ENCODE assay signal across 29 cellular contexts in the genomic region with DNA sequence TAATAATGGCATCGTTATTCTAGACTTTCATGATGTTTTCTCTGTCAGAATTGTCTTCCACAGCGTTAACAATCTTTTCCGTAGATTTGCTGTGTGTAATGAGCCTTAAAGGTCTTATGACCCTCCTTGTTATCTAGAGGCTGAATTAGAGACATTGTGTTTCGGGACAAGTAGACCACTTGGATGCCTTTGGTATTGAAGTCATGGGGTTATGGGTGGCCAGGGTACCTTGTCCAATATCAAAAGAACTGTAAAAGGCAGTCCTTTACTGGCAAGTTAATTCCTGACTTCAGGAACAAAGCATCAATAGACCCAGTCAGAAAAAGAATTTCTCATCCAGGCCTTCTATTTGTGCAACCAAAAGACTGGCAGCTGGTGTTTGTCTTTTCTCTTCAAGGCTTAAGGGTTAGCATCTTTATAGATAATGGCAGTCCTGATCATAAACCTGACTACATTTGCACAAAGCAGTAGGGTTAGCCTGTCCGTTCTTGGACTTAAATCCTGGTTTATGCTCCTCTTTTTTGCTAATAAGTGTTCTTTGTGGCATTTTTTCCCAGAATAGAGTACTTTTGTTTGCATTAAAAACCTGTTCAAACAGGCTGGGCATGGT. TPM values are rescaled to one million over a fixed set of nuclear protein-coding genes. Genes with fewer than 3 reads are reported as not detected.
DNase-seq lines count a peak whose midpoint lies in the region; ATAC-seq and TF ChIP-seq lines count a peak whose summit lies in the region.
"Had no signal": no experiment of that assay in that cellular context is flagged by ENCODE, and none has a peak within 500 bp of the region (broad histone marks: within the 10 kb centered on the region; RNA-seq: fewer than 3 reads in every experiment).

No MANE protein-coding gene starts in this region.

- no peaks in the 10 kb centered on the region for H3K4me1 ChIP-seq in CD8-positive, alpha-beta T cell (ENCODE audit: insufficient read depth, low read length)
- no peaks in the 10 kb centered on the region for H3K4me1 ChIP-seq in naive thymus-derived CD4-positive, alpha-beta T cell (ENCODE audit: control insufficient read depth in 2 of 2, insufficient read depth in 2 of 2, low read length in 2 of 2)
- no peaks in the 10 kb centered on the region for H3K4me1 ChIP-seq in Peyer's patch

- H3K27ac Mint-ChIP-seq in CD4-positive, alpha-beta T cell = peak overlapping the region; percentile 61
- peak overlapping the region; percentile 55 for H3K27ac Mint-ChIP-seq in CD8-positive, alpha-beta T cell
- peak overlapping the region; percentile 28 for H3K27ac Mint-ChIP-seq in activated T-helper 17 cell treated with anti-CD3 and anti-CD28 coated beads, Interleukin-2, amount 50 U/mL, for 72 hours
- peak overlapping the region in 5 of 9 donors; percentile 32 to 47 (median 40) for H3K27ac Mint-ChIP-seq in naive thymus-derived CD4-positive, alpha-beta T cell
- H3K27ac Mint-ChIP-seq: activated CD4-positive, alpha-beta T cell treated with anti-CD3 and anti-CD28 coated beads, Interleukin-2, amount 10 ng/mL, durations not matched to agents 24 days and 14 days; activated naive CD8-positive, alpha-beta T cell treated with anti-CD3 and anti-CD28 coated beads, Interleukin-2, amount 50 U/mL, for 24 hours; mesothelial cell of epicardium had no signal

- no peak overlapping the region for H3K27ac ChIP-seq in CD4-positive, alpha-beta T cell (ENCODE audit: low read depth, low read length)
- no peak overlapping the region for H3K27ac ChIP-seq in CD8-positive, alpha-beta T cell (ENCODE audit: low read depth, low read length)
- H3K27ac ChIP-seq in naive thymus-derived CD4-positive, alpha-beta T cell (ENCODE audit: low read depth, low read length) = no peak overlapping the region
- H3K27ac ChIP-seq in Peyer's patch = no peak overlapping the region
- H3K27ac ChIP-seq: transverse colon had no signal

- TF ChIP-seq POLR2A in Peyer's patch (IDR thresholded peaks at IDR 0.05) = no peak

- peaks cover 75% of the 10 kb centered on the region for H3K36me3 Mint-ChIP-seq in CD4-positive, alpha-beta T cell (ENCODE audit: low read depth)
- H3K36me3 Mint-ChIP-seq in CD8-positive, alpha-beta T cell = peaks cover 60% of the 10 kb centered on the region
- H3K36me3 Mint-ChIP-seq in activated T-helper 17 cell treated with anti-CD3 and anti-CD28 coated beads, Interleukin-2, amount 50 U/mL, for 72 hours (ENCODE audit: low read depth) = peaks cover 89% of the 10 kb centered on the region
- H3K36me3 Mint-ChIP-seq in naive thymus-derived CD4-positive, alpha-beta T cell = peaks cover 4 to 27% (median 19%) of the 10 kb centered on the region in 5 donors

- no peaks in the 10 kb centered on the region for H3K27me3 ChIP-seq in CD4-positive, alpha-beta T cell (ENCODE audit: control insufficient read depth, insufficient read depth, low read length)
- no peaks in the 10 kb centered on the region for H3K27me3 ChIP-seq in CD8-positive, alpha-beta T cell (ENCODE audit: insufficient read depth, low read length)
- no peaks in the 10 kb centered on the region for H3K27me3 ChIP-seq in naive thymus-derived CD4-positive, alpha-beta T cell (ENCODE audit: control insufficient read depth in 2 of 2, insufficient read depth in 2 of 2, low read length in 2 of 2)
- H3K27me3 ChIP-seq in Peyer's patch = no peaks in the 10 kb centered on the region
- H3K27me3 ChIP-seq: transverse colon had no signal

- H3K9me3 ChIP-seq in CD4-positive, alpha-beta T cell (ENCODE audit: control insufficient read depth, low read length) = no peaks in the 10 kb centered on the region
- no peaks in the 10 kb centered on the region for H3K9me3 ChIP-seq in CD8-positive, alpha-beta T cell (ENCODE audit: low read length)
- no peaks in the 10 kb centered on the region for H3K9me3 ChIP-seq in naive thymus-derived CD4-positive, alpha-beta T cell (ENCODE audit: control insufficient read depth in 2 of 3, low read length in 3 of 3)
- H3K9me3 ChIP-seq in Peyer's patch = no peaks in the 10 kb centered on the region
- H3K9me3 ChIP-seq: transverse colon had no signal

- no peak for ATAC-seq in CD4-positive, alpha-beta T cell (ENCODE audit: poor library complexity)
- no peak for ATAC-seq in CD8-positive, alpha-beta T cell
- no peak for ATAC-seq in activated T-helper 17 cell treated with anti-CD3 and anti-CD28 coated beads, Interleukin-2, amount 50 U/mL, for 72 hours (replicated peaks)
- no peak for ATAC-seq in naive thymus-derived CD4-positive, alpha-beta T cell
- ATAC-seq in GM18511 (IDR thresholded peaks at IDR 0.05; ENCODE audit: unreplicated experiment) = no peak
- no peak for ATAC-seq in HG02759 (IDR thresholded peaks at IDR 0.05; ENCODE audit: unreplicated experiment)
- ATAC-seq: activated naive CD8-positive, alpha-beta T cell treated with anti-CD3 and anti-CD28 coated beads, Interleukin-2, amount 50 U/mL, for 24 hours; activated T-cell treated with anti-CD3 and anti-CD28 coated beads, Interleukin-2, amount 50 U/mL, for 4 hours; esophagus mucosa; K562; left ventricle myocardium superior had no signal

- CTCF ChIA-PET in CD4-positive, alpha-beta T cell (lab: Charles Lee) = no interaction called here
- CTCF ChIA-PET in CD8-positive, alpha-beta T cell (lab: Charles Lee) = no interaction called here
- CTCF ChIA-PET in naive thymus-derived CD4-positive, alpha-beta T cell (lab: Charles Lee) = no interaction called here

- intact Hi-C loops in CD4-positive, alpha-beta T cell (cut with DNase I, micrococcal nuclease) = no loop called here
- intact Hi-C loops in CD8-positive, alpha-beta T cell (cut with DNase I, micrococcal nuclease) = no loop called here
- intact Hi-C loops in naive thymus-derived CD4-positive, alpha-beta T cell (cut with micrococcal nuclease) = no loop called here

- no peaks in the 10 kb centered on the region for H3K27me3 Mint-ChIP-seq in CD4-positive, alpha-beta T cell
- H3K27me3 Mint-ChIP-seq in CD8-positive, alpha-beta T cell (ENCODE audit: low read depth) = no peaks in the 10 kb centered on the region
- no peaks in the 10 kb centered on the region for H3K27me3 Mint-ChIP-seq in activated T-helper 17 cell treated with anti-CD3 and anti-CD28 coated beads, Interleukin-2, amount 50 U/mL, for 72 hours
- H3K27me3 Mint-ChIP-seq in naive thymus-derived CD4-positive, alpha-beta T cell = no peaks in the 10 kb centered on the region
- H3K27me3 Mint-ChIP-seq: activated CD4-positive, alpha-beta T cell treated with anti-CD3 and anti-CD28 coated beads, Interleukin-2, amount 10 ng/mL, durations not matched to agents 24 days and 14 days; activated naive CD8-positive, alpha-beta T cell treated with anti-CD3 and anti-CD28 coated beads, Interleukin-2, amount 50 U/mL, for 24 hours; naive B cell had no signal

- peaks cover 37% of the 10 kb centered on the region for H3K36me3 ChIP-seq in CD8-positive, alpha-beta T cell (ENCODE audit: insufficient read depth, low read length)
- peaks cover 11 to 52% (median 14%) of the 10 kb centered on the region in 3 experiments for H3K36me3 ChIP-seq in naive thymus-derived CD4-positive, alpha-beta T cell (ENCODE audit: control insufficient read depth in 2 of 3, insufficient read depth in 3 of 3, low read length in 3 of 3)
- peaks cover 0 to 74% (median 0%) of the 10 kb centered on the region in 3 donors for H3K36me3 ChIP-seq in Peyer's patch

- no peak overlapping the region for H3K4me3 ChIP-seq in CD8-positive, alpha-beta T cell (ENCODE audit: low read depth, low read length)
- H3K4me3 ChIP-seq in naive thymus-derived CD4-positive, alpha-beta T cell (ENCODE audit: low read length) = no peak overlapping the region
- no peak overlapping the region for H3K4me3 ChIP-seq in Peyer's patch
- H3K4me3 ChIP-seq: K562, transverse colon had no signal

- H3K9me3 Mint-ChIP-seq in CD4-positive, alpha-beta T cell = no peaks in the 10 kb centered on the region
- no peaks in the 10 kb centered on the region for H3K9me3 Mint-ChIP-seq in CD8-positive, alpha-beta T cell
- no peaks in the 10 kb centered on the region for H3K9me3 Mint-ChIP-seq in activated T-helper 17 cell treated with anti-CD3 and anti-CD28 coated beads, Interleukin-2, amount 50 U/mL, for 72 hours
- no peaks in the 10 kb centered on the region for H3K9me3 Mint-ChIP-seq in naive thymus-derived CD4-positive, alpha-beta T cell
- H3K9me3 Mint-ChIP-seq: activated CD4-positive, alpha-beta T cell treated with anti-CD3 and anti-CD28 coated beads, Interleukin-2, amount 10 ng/mL, durations not matched to agents 24 days and 14 days; activated naive CD8-positive, alpha-beta T cell treated with anti-CD3 and anti-CD28 coated beads, Interleukin-2, amount 50 U/mL, for 24 hours; activated T-cell treated with anti-CD3 and anti-CD28 coated beads, Interleukin-2, amount 50 U/mL, for 4 hours; mesothelial cell of epicardium; naive B cell had no signal

- POLR2A ChIA-PET in CD4-positive, alpha-beta T cell (lab: Charles Lee) = no interaction called here
- POLR2A ChIA-PET in CD8-positive, alpha-beta T cell (lab: Charles Lee) = no interaction called here
- POLR2A ChIA-PET in naive thymus-derived CD4-positive, alpha-beta T cell (lab: Charles Lee) = interaction anchor here (0.7 kb wide), 1 partner anchor 68 kb away, joined by 3 read pairs; no protein-coding TSS in a partner anchor

- no peak overlapping the region for H3K4me3 Mint-ChIP-seq in CD4-positive, alpha-beta T cell
- H3K4me3 Mint-ChIP-seq in CD8-positive, alpha-beta T cell = no peak overlapping the region
- no peak overlapping the region for H3K4me3 Mint-ChIP-seq in activated T-helper 17 cell treated with anti-CD3 and anti-CD28 coated beads, Interleukin-2, amount 50 U/mL, for 72 hours
- H3K4me3 Mint-ChIP-seq in naive thymus-derived CD4-positive, alpha-beta T cell = no peak overlapping the region
- H3K4me3 Mint-ChIP-seq: activated CD4-positive, alpha-beta T cell treated with anti-CD3 and anti-CD28 coated beads, Interleukin-2, amount 10 ng/mL, durations not matched to agents 24 days and 14 days; activated naive CD8-positive, alpha-beta T cell treated with anti-CD3 and anti-CD28 coated beads, Interleukin-2, amount 50 U/mL, for 24 hours; activated T-cell treated with anti-CD3 and anti-CD28 coated beads, Interleukin-2, amount 50 U/mL, for 4 hours; mesothelial cell of epicardium; naive B cell had no signal

- no peak for DNase-seq in CD4-positive, alpha-beta T cell
- DNase-seq in CD8-positive, alpha-beta T cell = no peak
- no peak for DNase-seq in naive thymus-derived CD4-positive, alpha-beta T cell
- no peak for DNase-seq in Peyer's patch
- DNase-seq: activated CD4-positive, alpha-beta T cell treated with anti-CD3 and anti-CD28 coated beads, Interleukin-2, amount 10 ng/mL, durations not matched to agents 24 days and 14 days; activated gamma-delta T cell treated with Interleukin-2 at 50 U/mL for 16 hours; activated naive CD8-positive, alpha-beta T cell treated with anti-CD3 and anti-CD28 coated beads, Interleukin-2, amount 50 U/mL, for 24 hours; activated T-cell treated with anti-CD3 and anti-CD28 coated beads, Interleukin-2, amount 50 U/mL, for 4 hours; caudate nucleus; cortex of kidney; foreskin fibroblast; GOT3; head of caudate nucleus; left ventricle myocardium superior; naive B cell; NCI-H1048; NCI-H1694; NCI-H526 treated with DMSO at 0.1 percent for 48 hours; SIG-M5; stimulated activated CD4-positive, alpha-beta T cell treated with anti-CD3 and anti-CD28 coated beads, Interleukin-4, amount 100 ng/mL, for 1 hour; SW 1271; T1000; transverse colon had no signal

- TF ChIP-seq CTCF in CD4-positive, alpha-beta T cell (IDR thresholded peaks at IDR 0.05) = no peak
- TF ChIP-seq CTCF in CD8-positive, alpha-beta T cell (IDR thresholded peaks at IDR 0.05) = no peak
- no peak for TF ChIP-seq CTCF in Peyer's patch (IDR thresholded peaks at IDR 0.05)

- H3K4me1 Mint-ChIP-seq in CD4-positive, alpha-beta T cell (ENCODE audit: low read depth) = peaks cover 12% of the 10 kb centered on the region
- H3K4me1 Mint-ChIP-seq in CD8-positive, alpha-beta T cell (ENCODE audit: low read depth) = peaks cover 9% of the 10 kb centered on the region
- peaks cover 6% of the 10 kb centered on the region for H3K4me1 Mint-ChIP-seq in activated T-helper 17 cell treated with anti-CD3 and anti-CD28 coated beads, Interleukin-2, amount 50 U/mL, for 72 hours
- H3K4me1 Mint-ChIP-seq in naive thymus-derived CD4-positive, alpha-beta T cell = peaks cover 3 to 19% (median 11%) of the 10 kb centered on the region in 7 donors

RNA-seq across cellular contexts. Expression of gene CHAF1B, which starts 30.0 kb away (rescaled TPM):
- total RNA-seq in CD4-positive, alpha-beta T cell = 1 to 10 TPM; 4.5 to 4.8 TPM
- 1 to 10 TPM; 2.0 to 3.9 TPM for total RNA-seq in CD8-positive, alpha-beta T cell
- 10 to 100 TPM; 23.3 to 30.3 TPM for total RNA-seq in activated T-helper 17 cell treated with anti-CD3 and anti-CD28 coated beads, Interleukin-2, amount 50 U/mL, for 72 hours
- 10 to 100 TPM in 1 of 5 experiments, 1 to 10 TPM in 4; 1.5 to 21.4 (median 4.0) TPM for total RNA-seq in naive thymus-derived CD4-positive, alpha-beta T cell
- 1 to 10 TPM in 1 of 2 donors, under 1 TPM in 1; 0.61 to 1.9 TPM for polyA plus RNA-seq in naive thymus-derived CD4-positive, alpha-beta T cell
- 10 to 100 TPM in 1 of 4 donors, 1 to 10 TPM in 1, under 1 TPM in 2; 0.85 to 11.6 (median 1.3) TPM for total RNA-seq in Peyer's patch

RNA-seq across cellular contexts. Expression of gene MORC3, which starts 35.2 kb away (rescaled TPM):
- total RNA-seq in CD4-positive, alpha-beta T cell = 10 to 100 TPM; 70.2 to 71.0 TPM
- 10 to 100 TPM; 48.7 to 52.1 TPM for total RNA-seq in CD8-positive, alpha-beta T cell
- 10 to 100 TPM; 29.5 to 52.4 TPM for total RNA-seq in activated T-helper 17 cell treated with anti-CD3 and anti-CD28 coated beads, Interleukin-2, amount 50 U/mL, for 72 hours
- total RNA-seq in naive thymus-derived CD4-positive, alpha-beta T cell = 100 to 1,000 TPM in 2 of 5 experiments, 10 to 100 TPM in 3; 48.2 to 123 (median 62.0) TPM
- polyA plus RNA-seq in naive thymus-derived CD4-positive, alpha-beta T cell = 10 to 100 TPM; 29.3 to 54.9 TPM
- total RNA-seq in Peyer's patch = 10 to 100 TPM; 29.4 to 82.5 (median 31.0) TPM
